In the genomic region with DNA sequence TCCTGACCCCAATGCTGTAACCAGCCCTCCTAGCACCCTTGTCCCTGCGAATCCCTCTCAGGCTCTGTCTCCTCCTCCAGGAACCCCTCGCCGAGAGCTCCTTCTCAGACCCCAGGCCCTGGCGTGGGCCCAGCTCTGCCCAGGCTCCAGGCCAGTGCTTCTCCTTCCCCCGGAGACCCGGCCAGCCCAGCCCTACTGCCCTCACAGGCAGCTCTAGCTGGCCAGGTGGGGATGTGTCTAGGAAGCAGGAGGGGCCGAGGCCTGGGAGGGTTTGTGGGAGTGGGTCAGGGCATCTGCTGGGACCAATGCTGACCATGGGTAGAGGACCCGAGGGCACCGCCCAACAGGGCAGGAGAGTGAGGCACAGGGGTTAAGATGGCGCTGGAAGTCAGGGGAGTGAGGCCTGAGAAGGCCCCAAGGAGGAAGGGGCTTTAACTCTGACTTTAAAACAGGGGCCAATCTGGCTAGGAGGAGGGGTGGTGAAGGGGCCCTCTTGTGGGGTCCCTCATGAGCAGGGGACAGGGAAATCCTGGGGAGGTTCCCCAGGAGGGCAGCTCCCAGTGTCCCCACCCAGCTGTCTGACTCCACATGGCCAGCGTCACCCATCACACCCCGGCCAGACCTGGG, we compare ENCODE assay signal across 12 cellular contexts.
"Had no signal": no experiment of that assay in that cellular context is flagged by ENCODE, and none has a peak within 500 bp of the region (broad histone marks: within the 10 kb centered on the region; RNA-seq: fewer than 3 reads in every experiment).

No MANE protein-coding gene starts in this region.

- H3K9me3 ChIP-seq: ascending aorta, esophagus squamous epithelium, heart right ventricle, upper lobe of right lung had no signal

- H3K36me3 ChIP-seq: ascending aorta, esophagus squamous epithelium, heart right ventricle, upper lobe of right lung had no signal

- H3K27ac ChIP-seq: ascending aorta, esophagus squamous epithelium, heart right ventricle, upper lobe of right lung had no signal

- H3K4me1 Mint-ChIP-seq: activated CD4-positive, alpha-beta T cell treated with anti-CD3 and anti-CD28 coated beads, Interleukin-2, amount 10 ng/mL, durations not matched to agents 7 days and 5 days had no signal

- ATAC-seq: upper lobe of right lung had no signal

- H3K4me1 ChIP-seq: ascending aorta, upper lobe of right lung had no signal

- H3K4me3 Mint-ChIP-seq: activated CD4-positive, alpha-beta T cell treated with anti-CD3 and anti-CD28 coated beads, Interleukin-2, amount 10 ng/mL, durations not matched to agents 7 days and 5 days; T-helper 1 cell treated with Interleukin-12 subunit alpha and Interleukin-12 subunit beta and Interleukin-4 antibody, amounts not matched to agents 30 μg/mL and 1 μg/mL, for 36 hours had no signal

- DNase-seq: activated CD4-positive, alpha-beta T cell treated with anti-CD3 and anti-CD28 coated beads, Interleukin-2, amount 10 ng/mL, durations not matched to agents 7 days and 5 days; activated CD4-positive, CD25-positive, alpha-beta regulatory T cell; activated CD8-positive, alpha-beta memory T cell treated with anti-CD3 and anti-CD28 coated beads for 24 hours; activated gamma-delta T cell; esophagus squamous epithelium; foreskin fibroblast; stimulated activated CD4-positive, alpha-beta T cell treated with anti-CD3 and anti-CD28 coated beads, Interleukin-2, amount 100 ng/mL, for 24 hours; stimulated activated naive CD4-positive, alpha-beta T cell treated with Interleukin-2 at 50 U/mL for 16 hours had no signal

- H3K4me3 ChIP-seq: ascending aorta, esophagus squamous epithelium, heart right ventricle, upper lobe of right lung had no signal

- H3K27ac Mint-ChIP-seq: activated CD4-positive, alpha-beta T cell treated with anti-CD3 and anti-CD28 coated beads, Interleukin-2, amount 10 ng/mL, durations not matched to agents 7 days and 5 days; T-helper 1 cell treated with Interleukin-12 subunit alpha and Interleukin-12 subunit beta and Interleukin-4 antibody, amounts not matched to agents 30 μg/mL and 1 μg/mL, for 36 hours had no signal
